Comparison of ENCODE assay signal across 9 cellular contexts in the genomic region with DNA sequence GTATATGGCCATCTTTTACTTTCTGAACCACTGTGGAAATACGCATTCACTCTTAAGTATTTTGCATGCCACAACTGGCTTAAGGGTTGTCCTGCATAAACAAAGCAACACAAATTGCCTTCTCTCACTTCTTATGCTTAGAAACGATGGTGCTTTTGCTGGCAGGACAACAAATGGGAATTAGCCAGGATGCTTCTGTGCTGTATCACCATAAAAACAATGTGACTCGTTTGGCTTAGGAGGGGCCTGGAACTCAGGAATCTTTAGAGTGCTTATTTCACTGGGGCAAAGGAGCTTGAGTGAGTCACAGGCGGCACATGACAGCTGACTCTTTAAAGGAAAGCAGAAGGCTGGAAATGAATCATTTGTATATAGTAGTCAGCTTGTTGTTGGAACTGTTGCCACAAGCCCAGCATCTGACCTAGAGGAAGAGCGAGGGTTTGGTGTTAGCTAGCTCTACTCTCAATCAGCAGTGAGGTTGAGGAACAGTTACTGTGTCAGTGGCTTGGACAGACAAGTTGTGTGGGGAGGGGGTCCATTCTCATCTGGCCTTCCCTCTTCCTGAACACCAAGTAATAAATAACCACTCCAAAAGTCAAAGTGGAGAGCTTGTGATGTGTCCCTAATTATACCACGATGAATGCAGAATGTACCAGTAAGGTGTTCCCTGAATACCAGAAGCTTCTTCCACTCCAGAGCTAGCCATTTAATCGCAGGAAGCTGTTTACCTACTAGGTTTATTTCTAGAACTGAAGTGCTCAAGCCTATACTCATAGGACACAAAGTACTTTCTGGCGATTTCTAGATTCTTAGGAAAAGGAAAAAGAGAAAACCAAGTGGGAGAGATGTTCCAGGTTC.
DNase-seq lines count a peak whose midpoint lies in the region; ATAC-seq and TF ChIP-seq lines count a peak whose summit lies in the region.
"Had no signal": no experiment of that assay in that cellular context is flagged by ENCODE, and none has a peak within 500 bp of the region (broad histone marks: within the 10 kb centered on the region; RNA-seq: fewer than 3 reads in every experiment).

No MANE protein-coding gene starts in this region.

- peaks cover 8% of the 10 kb centered on the region for H3K36me3 Mint-ChIP-seq in T-helper 17 cell (ENCODE audit: low read depth)

- peak overlapping the region; percentile 78 to 86 for H3K27ac ChIP-seq in tibial artery

- H3K4me3 Mint-ChIP-seq in T-helper 17 cell: no peak overlapping the region
- H3K4me3 Mint-ChIP-seq: B cell had no signal

- no peak for ATAC-seq in T-helper 17 cell
- no peak for ATAC-seq in GM21515 (IDR thresholded peaks at IDR 0.05; ENCODE audit: unreplicated experiment)

- no peaks in the 10 kb centered on the region for H3K9me3 ChIP-seq in T-helper 17 cell (ENCODE audit: control insufficient read depth, low read length, poor library complexity, severe bottlenecking)
- H3K9me3 ChIP-seq in tibial artery: no peaks in the 10 kb centered on the region

- TF ChIP-seq CTCF in epithelial cell of proximal tubule (conservative IDR thresholded peaks at IDR 0.05; ENCODE audit: low read depth, low read length) (no peak), tibial artery (IDR thresholded peaks at IDR 0.05) (no peak)

- peaks cover 5% of the 10 kb centered on the region for H3K4me1 Mint-ChIP-seq in T-helper 17 cell
- H3K4me1 Mint-ChIP-seq: B cell had no signal

- no peaks in the 10 kb centered on the region for H3K27me3 ChIP-seq in tibial artery

- intact Hi-C loops in tibial artery (cut with DNase I; ENCODE audit: low total_unique reads): no loop called here

- H3K27me3 Mint-ChIP-seq in T-helper 17 cell: no peaks in the 10 kb centered on the region
- H3K27me3 Mint-ChIP-seq: B cell had no signal

- H3K36me3 ChIP-seq in tibial artery: peaks cover 0 to 12% (median 9%) of the 10 kb centered on the region in 3 donors

- DNase-seq in NOMO-1 (lab: John Stamatoyannopoulos, UW; ENCODE audit: unreplicated experiment in 2 of 2): peak; percentile 19 to 64
- no peak for DNase-seq in NOMO-1 treated with dmso at 0.1 percent for 144 hours (lab: John Stamatoyannopoulos, UW; ENCODE audit: unreplicated experiment)
- DNase-seq in T-helper 17 cell: no peak
- peak; percentile 99 for DNase-seq in epithelial cell of proximal tubule (ENCODE audit: low read depth)
- peak; percentile 88 for DNase-seq in mucosa of gallbladder (ENCODE audit: low spot score)
- peak; percentile 94 to 96 for DNase-seq in tibial artery
- DNase-seq in NCI-H187 (lab: John Stamatoyannopoulos, UW): no peak

- peak overlapping the region; percentile 19 for H3K27ac Mint-ChIP-seq in T-helper 17 cell
- H3K27ac Mint-ChIP-seq: B cell had no signal

- H3K4me3 ChIP-seq in epithelial cell of proximal tubule (ENCODE audit: low read depth, low read length) (no peak overlapping the region), tibial artery (peak overlapping the region; percentile 12 to 17)

- H3K4me1 ChIP-seq in tibial artery: peaks cover 7 to 55% (median 20%) of the 10 kb centered on the region in 4 donors

Comparison
In these comparisons a context has a peak if more than half of its experiments do, and no peak if none do; other contexts are left out.
1. DNase-seq: peak in NOMO-1 (2 of 2), epithelial cell of proximal tubule (single experiment), mucosa of gallbladder (single experiment) and tibial artery (2 of 2); none in NOMO-1 treated with dmso at 0.1 percent for 144 hours (single experiment), T-helper 17 cell (0 of 3) and NCI-H187 (0 of 2).